1 cellular context compared by ENCODE assay signal in the genomic region with DNA sequence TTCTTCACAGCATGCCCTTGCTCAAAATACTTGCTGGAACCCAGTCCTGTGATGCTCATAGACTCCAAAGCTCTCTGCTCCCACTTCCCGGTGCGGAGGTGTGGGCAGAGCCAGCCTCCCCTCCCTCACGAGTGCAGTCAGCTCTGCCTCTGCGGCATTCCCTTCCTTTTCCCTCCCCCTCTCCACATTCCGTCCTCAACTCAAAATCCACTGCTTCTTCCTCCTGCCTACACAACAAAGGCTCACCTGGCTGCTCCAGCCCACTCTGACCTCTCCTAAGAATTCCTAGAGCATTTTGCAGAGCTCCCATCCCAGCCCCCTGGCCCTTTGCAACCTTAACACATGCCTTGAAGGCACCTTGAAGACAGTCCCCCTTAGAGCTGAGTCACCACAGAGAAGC.
TF ChIP-seq lines count a peak whose summit lies in the region.

No MANE protein-coding gene starts in this region.

TF ChIP-seq in GM23338, 12 proteins besides CTCF, POLR2A, EP300 and RAD21:
- TF ChIP-seq ZNF331 (CRISPR knock-in tag; IDR thresholded peaks at IDR 0.05; ENCODE audit: low read depth) (no peak), JUNB (IDR thresholded peaks at IDR 0.05; ENCODE audit: unreplicated experiment) (no peak), ZNF114 (CRISPR knock-in tag; IDR thresholded peaks at IDR 0.05) (no peak), CREB1 (CRISPR knock-in tag; IDR thresholded peaks at IDR 0.05; ENCODE audit: low read depth) (no peak)
- TF ChIP-seq, protein P1, sequence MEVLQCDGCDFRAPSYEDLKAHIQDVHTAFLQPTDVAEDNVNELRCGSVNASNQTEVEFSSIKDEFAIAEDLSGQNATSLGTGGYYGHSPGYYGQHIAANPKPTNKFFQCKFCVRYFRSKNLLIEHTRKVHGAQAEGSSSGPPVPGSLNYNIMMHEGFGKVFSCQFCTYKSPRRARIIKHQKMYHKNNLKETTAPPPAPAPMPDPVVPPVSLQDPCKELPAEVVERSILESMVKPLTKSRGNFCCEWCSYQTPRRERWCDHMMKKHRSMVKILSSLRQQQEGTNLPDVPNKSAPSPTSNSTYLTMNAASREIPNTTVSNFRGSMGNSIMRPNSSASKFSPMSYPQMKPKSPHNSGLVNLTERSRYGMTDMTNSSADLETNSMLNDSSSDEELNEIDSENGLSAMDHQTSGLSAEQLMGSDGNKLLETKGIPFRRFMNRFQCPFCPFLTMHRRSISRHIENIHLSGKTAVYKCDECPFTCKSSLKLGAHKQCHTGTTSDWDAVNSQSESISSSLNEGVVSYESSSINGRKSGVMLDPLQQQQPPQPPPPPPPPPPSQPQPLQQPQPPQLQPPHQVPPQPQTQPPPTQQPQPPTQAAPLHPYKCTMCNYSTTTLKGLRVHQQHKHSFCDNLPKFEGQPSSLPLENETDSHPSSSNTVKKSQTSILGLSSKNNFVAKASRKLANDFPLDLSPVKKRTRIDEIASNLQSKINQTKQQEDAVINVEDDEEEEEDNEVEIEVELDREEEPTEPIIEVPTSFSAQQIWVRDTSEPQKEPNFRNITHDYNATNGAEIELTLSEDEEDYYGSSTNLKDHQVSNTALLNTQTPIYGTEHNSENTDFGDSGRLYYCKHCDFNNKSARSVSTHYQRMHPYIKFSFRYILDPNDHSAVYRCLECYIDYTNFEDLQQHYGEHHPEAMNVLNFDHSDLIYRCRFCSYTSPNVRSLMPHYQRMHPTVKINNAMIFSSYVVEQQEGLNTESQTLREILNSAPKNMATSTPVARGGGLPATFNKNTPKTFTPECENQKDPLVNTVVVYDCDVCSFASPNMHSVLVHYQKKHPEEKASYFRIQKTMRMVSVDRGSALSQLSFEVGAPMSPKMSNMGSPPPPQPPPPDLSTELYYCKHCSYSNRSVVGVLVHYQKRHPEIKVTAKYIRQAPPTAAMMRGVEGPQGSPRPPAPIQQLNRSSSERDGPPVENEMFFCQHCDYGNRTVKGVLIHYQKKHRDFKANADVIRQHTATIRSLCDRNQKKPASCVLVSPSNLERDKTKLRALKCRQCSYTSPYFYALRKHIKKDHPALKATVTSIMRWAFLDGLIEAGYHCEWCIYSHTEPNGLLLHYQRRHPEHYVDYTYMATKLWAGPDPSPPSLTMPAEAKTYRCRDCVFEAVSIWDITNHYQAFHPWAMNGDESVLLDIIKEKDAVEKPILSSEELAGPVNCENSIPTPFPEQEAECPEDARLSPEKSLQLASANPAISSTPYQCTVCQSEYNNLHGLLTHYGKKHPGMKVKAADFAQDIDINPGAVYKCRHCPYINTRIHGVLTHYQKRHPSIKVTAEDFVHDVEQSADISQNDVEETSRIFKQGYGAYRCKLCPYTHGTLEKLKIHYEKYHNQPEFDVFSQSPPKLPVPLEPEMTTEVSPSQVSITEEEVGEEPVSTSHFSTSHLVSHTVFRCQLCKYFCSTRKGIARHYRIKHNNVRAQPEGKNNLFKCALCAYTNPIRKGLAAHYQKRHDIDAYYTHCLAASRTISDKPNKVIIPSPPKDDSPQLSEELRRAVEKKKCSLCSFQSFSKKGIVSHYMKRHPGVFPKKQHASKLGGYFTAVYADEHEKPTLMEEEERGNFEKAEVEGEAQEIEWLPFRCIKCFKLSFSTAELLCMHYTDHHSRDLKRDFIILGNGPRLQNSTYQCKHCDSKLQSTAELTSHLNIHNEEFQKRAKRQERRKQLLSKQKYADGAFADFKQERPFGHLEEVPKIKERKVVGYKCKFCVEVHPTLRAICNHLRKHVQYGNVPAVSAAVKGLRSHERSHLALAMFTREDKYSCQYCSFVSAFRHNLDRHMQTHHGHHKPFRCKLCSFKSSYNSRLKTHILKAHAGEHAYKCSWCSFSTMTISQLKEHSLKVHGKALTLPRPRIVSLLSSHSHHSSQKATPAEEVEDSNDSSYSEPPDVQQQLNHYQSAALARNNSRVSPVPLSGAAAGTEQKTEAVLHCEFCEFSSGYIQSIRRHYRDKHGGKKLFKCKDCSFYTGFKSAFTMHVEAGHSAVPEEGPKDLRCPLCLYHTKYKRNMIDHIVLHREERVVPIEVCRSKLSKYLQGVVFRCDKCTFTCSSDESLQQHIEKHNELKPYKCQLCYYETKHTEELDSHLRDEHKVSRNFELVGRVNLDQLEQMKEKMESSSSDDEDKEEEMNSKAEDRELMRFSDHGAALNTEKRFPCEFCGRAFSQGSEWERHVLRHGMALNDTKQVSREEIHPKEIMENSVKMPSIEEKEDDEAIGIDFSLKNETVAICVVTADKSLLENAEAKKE (CRISPR knock-in tag; IDR thresholded peaks at IDR 0.05): no peak
- TF ChIP-seq, protein P2, sequence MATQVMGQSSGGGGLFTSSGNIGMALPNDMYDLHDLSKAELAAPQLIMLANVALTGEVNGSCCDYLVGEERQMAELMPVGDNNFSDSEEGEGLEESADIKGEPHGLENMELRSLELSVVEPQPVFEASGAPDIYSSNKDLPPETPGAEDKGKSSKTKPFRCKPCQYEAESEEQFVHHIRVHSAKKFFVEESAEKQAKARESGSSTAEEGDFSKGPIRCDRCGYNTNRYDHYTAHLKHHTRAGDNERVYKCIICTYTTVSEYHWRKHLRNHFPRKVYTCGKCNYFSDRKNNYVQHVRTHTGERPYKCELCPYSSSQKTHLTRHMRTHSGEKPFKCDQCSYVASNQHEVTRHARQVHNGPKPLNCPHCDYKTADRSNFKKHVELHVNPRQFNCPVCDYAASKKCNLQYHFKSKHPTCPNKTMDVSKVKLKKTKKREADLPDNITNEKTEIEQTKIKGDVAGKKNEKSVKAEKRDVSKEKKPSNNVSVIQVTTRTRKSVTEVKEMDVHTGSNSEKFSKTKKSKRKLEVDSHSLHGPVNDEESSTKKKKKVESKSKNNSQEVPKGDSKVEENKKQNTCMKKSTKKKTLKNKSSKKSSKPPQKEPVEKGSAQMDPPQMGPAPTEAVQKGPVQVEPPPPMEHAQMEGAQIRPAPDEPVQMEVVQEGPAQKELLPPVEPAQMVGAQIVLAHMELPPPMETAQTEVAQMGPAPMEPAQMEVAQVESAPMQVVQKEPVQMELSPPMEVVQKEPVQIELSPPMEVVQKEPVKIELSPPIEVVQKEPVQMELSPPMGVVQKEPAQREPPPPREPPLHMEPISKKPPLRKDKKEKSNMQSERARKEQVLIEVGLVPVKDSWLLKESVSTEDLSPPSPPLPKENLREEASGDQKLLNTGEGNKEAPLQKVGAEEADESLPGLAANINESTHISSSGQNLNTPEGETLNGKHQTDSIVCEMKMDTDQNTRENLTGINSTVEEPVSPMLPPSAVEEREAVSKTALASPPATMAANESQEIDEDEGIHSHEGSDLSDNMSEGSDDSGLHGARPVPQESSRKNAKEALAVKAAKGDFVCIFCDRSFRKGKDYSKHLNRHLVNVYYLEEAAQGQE (IDR thresholded peaks at IDR 0.05; ENCODE audit: unreplicated experiment): no peak
- TF ChIP-seq, protein P3, sequence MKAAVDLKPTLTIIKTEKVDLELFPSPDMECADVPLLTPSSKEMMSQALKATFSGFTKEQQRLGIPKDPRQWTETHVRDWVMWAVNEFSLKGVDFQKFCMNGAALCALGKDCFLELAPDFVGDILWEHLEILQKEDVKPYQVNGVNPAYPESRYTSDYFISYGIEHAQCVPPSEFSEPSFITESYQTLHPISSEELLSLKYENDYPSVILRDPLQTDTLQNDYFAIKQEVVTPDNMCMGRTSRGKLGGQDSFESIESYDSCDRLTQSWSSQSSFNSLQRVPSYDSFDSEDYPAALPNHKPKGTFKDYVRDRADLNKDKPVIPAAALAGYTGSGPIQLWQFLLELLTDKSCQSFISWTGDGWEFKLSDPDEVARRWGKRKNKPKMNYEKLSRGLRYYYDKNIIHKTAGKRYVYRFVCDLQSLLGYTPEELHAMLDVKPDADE (IDR thresholded peaks at IDR 0.05): no peak
